In the genomic region with DNA sequence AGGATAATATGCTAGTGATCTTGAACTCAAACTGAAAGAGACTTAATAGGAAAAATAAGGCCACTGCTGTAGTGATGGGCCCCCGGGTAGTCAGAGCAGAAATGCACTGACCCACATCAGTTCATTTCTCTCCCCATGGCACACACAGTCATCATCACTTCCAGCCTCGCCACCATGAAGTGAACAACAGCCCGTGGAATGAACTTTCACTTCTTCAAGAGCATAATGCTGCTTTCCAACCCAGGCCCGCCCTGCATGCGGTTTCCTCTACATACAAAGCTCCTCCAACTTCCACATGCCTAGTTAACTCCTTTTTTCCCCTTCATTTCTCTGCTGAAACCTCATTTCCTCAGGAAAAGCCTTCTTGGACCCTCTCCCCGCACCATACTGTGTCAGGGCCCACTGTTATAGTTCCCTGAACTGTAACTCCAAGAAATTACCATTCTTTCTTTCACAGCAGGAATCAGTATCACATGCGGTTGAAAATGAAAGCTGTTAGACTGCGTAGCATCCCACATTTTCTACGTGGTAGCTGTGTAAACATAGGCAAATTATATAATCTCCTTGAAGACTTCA, we compare ENCODE assay signal across 8 cellular contexts.
DNase-seq lines count a peak whose midpoint lies in the region; ATAC-seq and TF ChIP-seq lines count a peak whose summit lies in the region.

No MANE protein-coding gene starts in this region.

- peak; percentile 60 for ATAC-seq in DND-41 (ENCODE audit: insufficient read depth, low read depth)
- peak; percentile 68 for ATAC-seq in GM21526 (IDR thresholded peaks at IDR 0.05; ENCODE audit: low FRiP score, unreplicated experiment)
- peak; percentile 83 for ATAC-seq in activated CD8-positive, alpha-beta T cell treated with anti-CD3 and anti-CD28 coated beads for 36 hours
- ATAC-seq in gastrocnemius medialis: peak; percentile 56 to 61

- no peak for TF ChIP-seq POLR2A in gastrocnemius medialis (IDR thresholded peaks at IDR 0.05)

- DNase-seq in DND-41: peak; percentile 41
- peak; percentile 18 for DNase-seq in KG1 (lab: John Stamatoyannopoulos, UW)
- DNase-seq in activated CD8-positive, alpha-beta T cell treated with anti-CD3 and anti-CD28 coated beads for 36 hours: peak; percentile 65
- peak; percentile 82 for DNase-seq in fibroblast of villous mesenchyme (ENCODE audit: low read depth)
- DNase-seq in gastrocnemius medialis: peak; percentile 6 to 29
- DNase-seq in NCI-H345 treated with DMSO at 0.1 percent for 48 hours (lab: John Stamatoyannopoulos, UW; ENCODE audit: unreplicated experiment): no peak
- no peak for DNase-seq in HuH-7.5 (ENCODE audit: low spot score)

- H3K4me2 ChIP-seq in DND-41 (ENCODE audit: insufficient read depth, low read length): peak overlapping the region; percentile 26; the same call in 1 of the 2 replicates

- H3K27me3 ChIP-seq in DND-41 (ENCODE audit: insufficient read depth, low read length, poor library complexity) (peaks cover 3% of the 10 kb centered on the region), gastrocnemius medialis (no peaks in the 10 kb centered on the region)

- H4K20me1 ChIP-seq in DND-41 (ENCODE audit: insufficient read depth, low read length): no peaks in the 10 kb centered on the region

- H3K36me3 ChIP-seq in DND-41 (ENCODE audit: insufficient read depth, low read length): no peaks in the 10 kb centered on the region
- H3K36me3 ChIP-seq in gastrocnemius medialis: no peaks in the 10 kb centered on the region

- no peak overlapping the region for H3K9ac ChIP-seq in DND-41 (ENCODE audit: low read depth, low read length)

- H3K9me3 ChIP-seq in DND-41 (ENCODE audit: insufficient read depth, low read length, severe bottlenecking): no peaks in the 10 kb centered on the region
- no peaks in the 10 kb centered on the region for H3K9me3 ChIP-seq in gastrocnemius medialis

- no peak overlapping the region for H3K4me3 Mint-ChIP-seq in activated CD8-positive, alpha-beta T cell treated with anti-CD3 and anti-CD28 coated beads for 36 hours

- POLR2A ChIA-PET in activated CD8-positive, alpha-beta T cell treated with anti-CD3 and anti-CD28 coated beads for 36 hours (lab: Charles Lee): interaction anchor here (0.7 kb wide), 1 partner anchor 139 kb away, joined by 3 read pairs; no protein-coding TSS in a partner anchor

- H3K4me1 ChIP-seq in DND-41 (ENCODE audit: insufficient read depth, low read length) (peaks cover 19% of the 10 kb centered on the region), gastrocnemius medialis (peaks cover 0 to 5% of the 10 kb centered on the region in 2 donors)

- CTCF ChIA-PET in activated CD8-positive, alpha-beta T cell treated with anti-CD3 and anti-CD28 coated beads for 36 hours (lab: Charles Lee): interaction anchor here (0.7 kb wide), 1 partner anchor 320 kb away, joined by 3 read pairs; no protein-coding TSS in a partner anchor

- H3K27me3 Mint-ChIP-seq in activated CD8-positive, alpha-beta T cell treated with anti-CD3 and anti-CD28 coated beads for 36 hours: peaks cover 2% of the 10 kb centered on the region

- H2AFZ ChIP-seq in DND-41 (ENCODE audit: low read depth, low read length): peak overlapping the region; percentile 43

- H3K27ac Mint-ChIP-seq in activated CD8-positive, alpha-beta T cell treated with anti-CD3 and anti-CD28 coated beads for 36 hours: no peak overlapping the region

- H3K27ac ChIP-seq in DND-41 (ENCODE audit: low read length) (peak overlapping the region; percentile 34; the same call in 1 of the 2 replicates), gastrocnemius medialis (peak overlapping the region; percentile 56 to 72 (median 62))

- in situ Hi-C loops in gastrocnemius medialis (cut with MboI; ENCODE audit: low sequenced_read_pairs in 4 of 4): no loop called here

- intact Hi-C loops in activated CD8-positive, alpha-beta T cell treated with anti-CD3 and anti-CD28 coated beads for 36 hours (cut with micrococcal nuclease): no loop called here
- intact Hi-C loops in gastrocnemius medialis (cut with DNase I; ENCODE audit: low total_unique reads): no loop called here

- H3K9me3 Mint-ChIP-seq in activated CD8-positive, alpha-beta T cell treated with anti-CD3 and anti-CD28 coated beads for 36 hours: no peaks in the 10 kb centered on the region

- H3K4me3 ChIP-seq in DND-41 (ENCODE audit: low read depth in 1 of 2, low read length in 2 of 2): no peak overlapping the region
- H3K4me3 ChIP-seq in fibroblast of villous mesenchyme (ENCODE audit: low read depth, low read length): peak overlapping the region; percentile 40
- H3K4me3 ChIP-seq in gastrocnemius medialis: peak overlapping the region; percentile 36 to 42 (median 40)

- H3K36me3 Mint-ChIP-seq in activated CD8-positive, alpha-beta T cell treated with anti-CD3 and anti-CD28 coated beads for 36 hours (ENCODE audit: low read depth): no peaks in the 10 kb centered on the region

- TF ChIP-seq CTCF in DND-41 (IDR thresholded peaks at IDR 0.05; ENCODE audit: borderline replicate concordance, extremely low read depth, low read length, poor library complexity, severe bottlenecking): no peak
- no peak for TF ChIP-seq CTCF in activated CD8-positive, alpha-beta T cell treated with anti-CD3 and anti-CD28 coated beads for 36 hours (IDR thresholded peaks at IDR 0.05)
- TF ChIP-seq CTCF in fibroblast of villous mesenchyme (IDR thresholded peaks at IDR 0.05; ENCODE audit: insufficient read depth, low read depth, low read length): no peak
- no peak for TF ChIP-seq CTCF in gastrocnemius medialis (IDR thresholded peaks at IDR 0.05 in 4 of 5, conservative IDR thresholded peaks at IDR 0.05 in 1 of 5)

- no peaks in the 10 kb centered on the region for H3K79me2 ChIP-seq in DND-41 (ENCODE audit: insufficient read depth, low read length)

- peaks cover 5% of the 10 kb centered on the region for H3K4me1 Mint-ChIP-seq in activated CD8-positive, alpha-beta T cell treated with anti-CD3 and anti-CD28 coated beads for 36 hours (ENCODE audit: low read depth)

Comparison
In these comparisons a context has a peak if more than half of its experiments do, and no peak if none do; other contexts are left out.
1. DNase-seq: peak in DND-41 (single experiment), KG1 (single experiment), activated CD8-positive, alpha-beta T cell treated with anti-CD3 and anti-CD28 coated beads for 36 hours (single experiment), fibroblast of villous mesenchyme (single experiment) and gastrocnemius medialis (2 of 2); none in NCI-H345 treated with DMSO at 0.1 percent for 48 hours (single experiment) and HuH-7.5 (single experiment).
2. H3K4me3 ChIP-seq: peak in fibroblast of villous mesenchyme (single experiment) and gastrocnemius medialis (4 of 4); none in DND-41 (0 of 2).
3. Peak in every context shown above with its lines, with median percentiles within 50 percentile points of each other: ATAC-seq.